1 cellular context compared by ENCODE assay signal in the genomic region with DNA sequence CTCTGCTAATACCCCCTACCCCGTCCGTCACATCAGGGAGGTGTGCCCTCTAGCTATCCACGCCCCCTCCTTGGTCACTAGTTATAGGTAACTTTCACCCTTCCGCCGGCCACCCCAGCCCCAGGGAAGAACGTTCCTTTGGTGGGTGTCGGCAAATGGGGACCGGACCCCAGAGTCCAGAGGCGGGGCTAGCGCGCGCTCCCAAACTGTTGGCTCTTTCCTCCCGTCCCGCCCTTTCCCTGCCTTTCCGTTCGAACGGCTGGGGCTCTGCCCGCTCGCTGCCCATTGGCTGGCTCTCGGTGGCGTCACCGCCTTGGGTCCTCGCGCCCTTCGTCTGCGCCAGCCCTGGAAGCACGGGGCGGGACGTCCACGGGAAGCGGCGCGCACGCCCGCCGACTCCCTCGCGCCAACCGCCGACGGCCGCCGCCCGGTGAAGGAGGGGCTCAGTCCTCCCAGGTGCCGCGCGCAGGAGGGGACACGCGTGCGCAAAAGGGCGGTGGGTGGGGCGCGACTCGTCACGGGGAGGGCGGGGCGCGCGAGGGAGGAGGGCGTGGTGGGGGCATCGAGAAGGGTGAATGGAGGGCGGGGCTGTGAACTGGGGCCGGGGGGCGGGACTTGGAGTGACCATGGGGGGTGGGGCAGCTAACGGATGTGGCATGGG.
TF ChIP-seq lines count a peak whose summit lies in the region.

No MANE protein-coding gene starts in this region.

TF ChIP-seq in A549, 52 proteins besides CTCF, POLR2A, EP300 and RAD21 (continued from another document):
- no peak for TF ChIP-seq CEBPB (IDR thresholded peaks at IDR 0.05)
- no peak for TF ChIP-seq BHLHE40 (IDR thresholded peaks at IDR 0.05; ENCODE audit: low read depth, low read length)
- TF ChIP-seq FOSL2 (IDR thresholded peaks at IDR 0.05), result no peak
- no peak for TF ChIP-seq FOSL2 (CRISPR knock-in tag; IDR thresholded peaks at IDR 0.05)
- TF ChIP-seq JUN (IDR thresholded peaks at IDR 0.05), result peak in 1 of 2 experiments; percentile 49; a peak in 1 of 5 replicates
- no peak for TF ChIP-seq ZC3H11A (IDR thresholded peaks at IDR 0.05)
- 0 out of 2 replicates have a peak, but pooled peaks have one; percentile 78 for TF ChIP-seq HOXA7 (CRISPR knock-in tag; IDR thresholded peaks at IDR 0.05)
- TF ChIP-seq, protein P1, sequence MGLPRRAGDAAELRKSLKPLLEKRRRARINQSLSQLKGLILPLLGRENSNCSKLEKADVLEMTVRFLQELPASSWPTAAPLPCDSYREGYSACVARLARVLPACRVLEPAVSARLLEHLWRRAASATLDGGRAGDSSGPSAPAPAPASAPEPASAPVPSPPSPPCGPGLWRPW (IDR thresholded peaks at IDR 0.05), result no peak
- TF ChIP-seq, protein P2, sequence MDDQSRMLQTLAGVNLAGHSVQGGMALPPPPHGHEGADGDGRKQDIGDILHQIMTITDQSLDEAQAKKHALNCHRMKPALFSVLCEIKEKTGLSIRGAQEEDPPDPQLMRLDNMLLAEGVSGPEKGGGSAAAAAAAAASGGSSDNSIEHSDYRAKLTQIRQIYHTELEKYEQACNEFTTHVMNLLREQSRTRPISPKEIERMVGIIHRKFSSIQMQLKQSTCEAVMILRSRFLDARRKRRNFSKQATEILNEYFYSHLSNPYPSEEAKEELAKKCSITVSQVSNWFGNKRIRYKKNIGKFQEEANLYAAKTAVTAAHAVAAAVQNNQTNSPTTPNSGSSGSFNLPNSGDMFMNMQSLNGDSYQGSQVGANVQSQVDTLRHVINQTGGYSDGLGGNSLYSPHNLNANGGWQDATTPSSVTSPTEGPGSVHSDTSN (IDR thresholded peaks at IDR 0.05), result peak; percentile 84; the same call in 1 of the 2 replicates
- TF ChIP-seq EHMT2 (IDR thresholded peaks at IDR 0.05; ENCODE audit: low read depth), result no peak
- no peak for TF ChIP-seq ZNF302 (CRISPR knock-in tag; IDR thresholded peaks at IDR 0.05)
- TF ChIP-seq JUNB (IDR thresholded peaks at IDR 0.05), result no peak
- no peak for TF ChIP-seq NFE2L2 (conservative IDR thresholded peaks at IDR 0.05; ENCODE audit: low read length)
- peak; percentile 61; the same call in 1 of the 2 replicates for TF ChIP-seq RFX5 (IDR thresholded peaks at IDR 0.05)
- TF ChIP-seq, protein P3, sequence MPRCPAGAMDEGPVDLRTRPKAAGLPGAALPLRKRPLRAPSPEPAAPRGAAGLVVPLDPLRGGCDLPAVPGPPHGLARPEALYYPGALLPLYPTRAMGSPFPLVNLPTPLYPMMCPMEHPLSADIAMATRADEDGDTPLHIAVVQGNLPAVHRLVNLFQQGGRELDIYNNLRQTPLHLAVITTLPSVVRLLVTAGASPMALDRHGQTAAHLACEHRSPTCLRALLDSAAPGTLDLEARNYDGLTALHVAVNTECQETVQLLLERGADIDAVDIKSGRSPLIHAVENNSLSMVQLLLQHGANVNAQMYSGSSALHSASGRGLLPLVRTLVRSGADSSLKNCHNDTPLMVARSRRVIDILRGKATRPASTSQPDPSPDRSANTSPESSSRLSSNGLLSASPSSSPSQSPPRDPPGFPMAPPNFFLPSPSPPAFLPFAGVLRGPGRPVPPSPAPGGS (IDR thresholded peaks at IDR 0.05), result 0 out of 3 replicates have a peak, but pooled peaks have one; percentile 25
- no peak for TF ChIP-seq MAFK (IDR thresholded peaks at IDR 0.05; ENCODE audit: partially characterized antibody)
- TF ChIP-seq ESRRA (IDR thresholded peaks at IDR 0.05; ENCODE audit: borderline replicate concordance, low read length), result no peak
- no peak for TF ChIP-seq NPAS2 (CRISPR knock-in tag; IDR thresholded peaks at IDR 0.05; ENCODE audit: borderline replicate concordance)
- TF ChIP-seq, protein P4, sequence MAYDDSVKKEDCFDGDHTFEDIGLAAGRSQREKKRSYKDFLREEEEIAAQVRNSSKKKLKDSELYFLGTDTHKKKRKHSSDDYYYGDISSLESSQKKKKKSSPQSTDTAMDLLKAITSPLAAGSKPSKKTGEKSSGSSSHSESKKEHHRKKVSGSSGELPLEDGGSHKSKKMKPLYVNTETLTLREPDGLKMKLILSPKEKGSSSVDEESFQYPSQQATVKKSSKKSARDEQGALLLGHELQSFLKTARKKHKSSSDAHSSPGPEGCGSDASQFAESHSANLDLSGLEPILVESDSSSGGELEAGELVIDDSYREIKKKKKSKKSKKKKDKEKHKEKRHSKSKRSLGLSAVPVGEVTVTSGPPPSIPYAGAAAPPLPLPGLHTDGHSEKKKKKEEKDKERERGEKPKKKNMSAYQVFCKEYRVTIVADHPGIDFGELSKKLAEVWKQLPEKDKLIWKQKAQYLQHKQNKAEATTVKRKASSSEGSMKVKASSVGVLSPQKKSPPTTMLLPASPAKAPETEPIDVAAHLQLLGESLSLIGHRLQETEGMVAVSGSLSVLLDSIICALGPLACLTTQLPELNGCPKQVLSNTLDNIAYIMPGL (CRISPR knock-in tag; IDR thresholded peaks at IDR 0.05; ENCODE audit: borderline replicate concordance), result no peak
- 0 out of 2 replicates have a peak, but pooled peaks have one; percentile 30 for TF ChIP-seq GATA3 (IDR thresholded peaks at IDR 0.05; ENCODE audit: borderline replicate concordance)
- no peak for TF ChIP-seq KDM1A (IDR thresholded peaks at IDR 0.05; ENCODE audit: low read depth)
- TF ChIP-seq TP53 (CRISPR knock-in tag; IDR thresholded peaks at IDR 0.05), result no peak
- TF ChIP-seq HOXB5 (CRISPR knock-in tag; IDR thresholded peaks at IDR 0.05), result no peak
- TF ChIP-seq CHD4 (IDR thresholded peaks at IDR 0.05; ENCODE audit: borderline replicate concordance), result no peak
- TF ChIP-seq NR3C1 (IDR thresholded peaks at IDR 0.05), result no peak
- TF ChIP-seq ZSCAN20 (CRISPR knock-in tag; IDR thresholded peaks at IDR 0.05), result no peak
- TF ChIP-seq HOXB13 (CRISPR knock-in tag; IDR thresholded peaks at IDR 0.05; ENCODE audit: low read depth), result no peak
- no peak for TF ChIP-seq RNF2 (IDR thresholded peaks at IDR 0.05; ENCODE audit: borderline replicate concordance, low read depth)
- no peak for TF ChIP-seq EHF (CRISPR knock-in tag; IDR thresholded peaks at IDR 0.05)
- no peak for TF ChIP-seq HDAC2 (IDR thresholded peaks at IDR 0.05)
- TF ChIP-seq SREBF2 (IDR thresholded peaks at IDR 0.05), result no peak
- peak; percentile 42; the same call in 1 of the 2 replicates for TF ChIP-seq MYC (IDR thresholded peaks at IDR 0.05; ENCODE audit: borderline replicate concordance, low read length)
- no peak; the same call in 1 of the 2 replicates for TF ChIP-seq FOSB (CRISPR knock-in tag; IDR thresholded peaks at IDR 0.05)
- TF ChIP-seq CBX2 (IDR thresholded peaks at IDR 0.05; ENCODE audit: borderline replicate concordance, low read depth), result no peak
- TF ChIP-seq CHD2 (IDR thresholded peaks at IDR 0.05; ENCODE audit: low read length, partially characterized antibody), result no peak
- TF ChIP-seq TFCP2L1 (CRISPR knock-in tag; IDR thresholded peaks at IDR 0.05), result no peak
- TF ChIP-seq RARB (CRISPR knock-in tag; IDR thresholded peaks at IDR 0.05), result no peak
- TF ChIP-seq HEYL (CRISPR knock-in tag; IDR thresholded peaks at IDR 0.05), result no peak
- TF ChIP-seq PHF8 (IDR thresholded peaks at IDR 0.05; ENCODE audit: borderline replicate concordance, low read depth), result no peak
- TF ChIP-seq, protein P5, sequence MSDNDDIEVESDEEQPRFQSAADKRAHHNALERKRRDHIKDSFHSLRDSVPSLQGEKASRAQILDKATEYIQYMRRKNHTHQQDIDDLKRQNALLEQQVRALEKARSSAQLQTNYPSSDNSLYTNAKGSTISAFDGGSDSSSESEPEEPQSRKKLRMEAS (IDR thresholded peaks at IDR 0.05), result peak; percentile 88
- no peak for TF ChIP-seq RCOR1 (IDR thresholded peaks at IDR 0.05; ENCODE audit: low read depth, low read length)
- TF ChIP-seq CBX8 (IDR thresholded peaks at IDR 0.05), result no peak
- TF ChIP-seq, protein P6, sequence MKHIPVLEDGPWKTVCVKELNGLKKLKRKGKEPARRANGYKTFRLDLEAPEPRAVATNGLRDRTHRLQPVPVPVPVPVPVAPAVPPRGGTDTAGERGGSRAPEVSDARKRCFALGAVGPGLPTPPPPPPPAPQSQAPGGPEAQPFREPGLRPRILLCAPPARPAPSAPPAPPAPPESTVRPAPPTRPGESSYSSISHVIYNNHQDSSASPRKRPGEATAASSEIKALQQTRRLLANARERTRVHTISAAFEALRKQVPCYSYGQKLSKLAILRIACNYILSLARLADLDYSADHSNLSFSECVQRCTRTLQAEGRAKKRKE (CRISPR knock-in tag; IDR thresholded peaks at IDR 0.05; ENCODE audit: low read depth), result no peak
- TF ChIP-seq, protein P7, sequence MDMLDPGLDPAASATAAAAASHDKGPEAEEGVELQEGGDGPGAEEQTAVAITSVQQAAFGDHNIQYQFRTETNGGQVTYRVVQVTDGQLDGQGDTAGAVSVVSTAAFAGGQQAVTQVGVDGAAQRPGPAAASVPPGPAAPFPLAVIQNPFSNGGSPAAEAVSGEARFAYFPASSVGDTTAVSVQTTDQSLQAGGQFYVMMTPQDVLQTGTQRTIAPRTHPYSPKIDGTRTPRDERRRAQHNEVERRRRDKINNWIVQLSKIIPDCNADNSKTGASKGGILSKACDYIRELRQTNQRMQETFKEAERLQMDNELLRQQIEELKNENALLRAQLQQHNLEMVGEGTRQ (IDR thresholded peaks at IDR 0.05), result no peak
- TF ChIP-seq, protein P8, sequence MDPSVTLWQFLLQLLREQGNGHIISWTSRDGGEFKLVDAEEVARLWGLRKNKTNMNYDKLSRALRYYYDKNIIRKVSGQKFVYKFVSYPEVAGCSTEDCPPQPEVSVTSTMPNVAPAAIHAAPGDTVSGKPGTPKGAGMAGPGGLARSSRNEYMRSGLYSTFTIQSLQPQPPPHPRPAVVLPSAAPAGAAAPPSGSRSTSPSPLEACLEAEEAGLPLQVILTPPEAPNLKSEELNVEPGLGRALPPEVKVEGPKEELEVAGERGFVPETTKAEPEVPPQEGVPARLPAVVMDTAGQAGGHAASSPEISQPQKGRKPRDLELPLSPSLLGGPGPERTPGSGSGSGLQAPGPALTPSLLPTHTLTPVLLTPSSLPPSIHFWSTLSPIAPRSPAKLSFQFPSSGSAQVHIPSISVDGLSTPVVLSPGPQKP (IDR thresholded peaks at IDR 0.05; ENCODE audit: low read depth, low read length), result no peak
- no peak for TF ChIP-seq ZFP36 (IDR thresholded peaks at IDR 0.05; ENCODE audit: borderline replicate concordance, partially characterized antibody)
- TF ChIP-seq, protein P9, sequence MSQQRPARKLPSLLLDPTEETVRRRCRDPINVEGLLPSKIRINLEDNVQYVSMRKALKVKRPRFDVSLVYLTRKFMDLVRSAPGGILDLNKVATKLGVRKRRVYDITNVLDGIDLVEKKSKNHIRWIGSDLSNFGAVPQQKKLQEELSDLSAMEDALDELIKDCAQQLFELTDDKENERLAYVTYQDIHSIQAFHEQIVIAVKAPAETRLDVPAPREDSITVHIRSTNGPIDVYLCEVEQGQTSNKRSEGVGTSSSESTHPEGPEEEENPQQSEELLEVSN (IDR thresholded peaks at IDR 0.05; ENCODE audit: borderline replicate concordance, low read depth), result peak; percentile 82
- TF ChIP-seq FOXS1 (CRISPR knock-in tag; IDR thresholded peaks at IDR 0.05), result no peak
- TF ChIP-seq KDM5A (IDR thresholded peaks at IDR 0.05), result no peak
